ENCODE assay signal across 20 cellular contexts in genomic region chr18:63070750-63071502, GRCh38.
"Had no signal": no experiment of that assay in that cellular context is flagged by ENCODE, and none has a peak within 500 bp of the region (broad histone marks: within the 10 kb centered on the region; RNA-seq: fewer than 3 reads in every experiment).

No MANE protein-coding gene starts in this region.

- H3K27me3 Mint-ChIP-seq: activated naive CD4-positive, alpha-beta T cell treated with anti-CD3 and anti-CD28 coated beads, Interleukin-2, amount 50 U/mL, for 24 hours had no signal

- H3K4me3 ChIP-seq: upper lobe of left lung had no signal

- H3K27me3 ChIP-seq: upper lobe of left lung had no signal

- H3K36me3 ChIP-seq: upper lobe of left lung had no signal

- H3K9me3 Mint-ChIP-seq: activated CD4-positive, alpha-beta memory T cell treated with anti-CD3 and anti-CD28 coated beads, Interleukin-2, amount 10 ng/mL, durations not matched to agents 7 days and 5 days; activated CD4-positive, alpha-beta T cell treated with anti-CD3 and anti-CD28 coated beads, Interleukin-2, amount 10 ng/mL, durations not matched to agents 24 days and 14 days; activated naive CD4-positive, alpha-beta T cell treated with anti-CD3 and anti-CD28 coated beads, Interleukin-2, amount 50 U/mL, for 24 hours; brain had no signal

- H3K36me3 Mint-ChIP-seq: activated naive CD4-positive, alpha-beta T cell treated with anti-CD3 and anti-CD28 coated beads, Interleukin-2, amount 50 U/mL, for 24 hours; brain had no signal

- ATAC-seq: activated CD4-positive, CD25-positive, alpha-beta regulatory T cell treated with anti-CD3 and anti-CD28 coated beads, Interleukin-2, amount 50 U/mL, for 24 hours; esophagus mucosa; sciatic nerve; stimulated activated naive CD8-positive, alpha-beta T cell treated with anti-CD3 and anti-CD28 coated beads, Interleukin-15, Interleukin-2, amounts not matched to agents 100 U/mL and 50 U/mL, for 24 hours had no signal

- DNase-seq: activated CD4-positive, alpha-beta memory T cell treated with anti-CD3 and anti-CD28 coated beads, Interleukin-2, amount 10 ng/mL, durations not matched to agents 7 days and 5 days; activated CD4-positive, alpha-beta T cell treated with anti-CD3 and anti-CD28 coated beads, Interleukin-2, amount 10 ng/mL, durations not matched to agents 24 days and 14 days; activated gamma-delta T cell treated with Interleukin-2 at 50 U/mL for 16 hours; activated T-cell treated with anti-CD3 and anti-CD28 coated beads for 4 hours; anterior cingulate cortex; caudate nucleus; dermis blood vessel endothelial cell; effector memory CD4-positive, alpha-beta T cell; hypothalamus; nucleus accumbens; posterior cingulate gyrus; stimulated activated CD4-positive, alpha-beta T cell treated with anti-CD3 and anti-CD28 coated beads, Interleukin-2, amount 100 ng/mL, for 48 hours; stimulated activated naive CD8-positive, alpha-beta T cell treated with anti-CD3 and anti-CD28 coated beads, Interleukin-15, Interleukin-2, amounts not matched to agents 100 U/mL and 50 U/mL, for 24 hours; upper lobe of left lung had no signal

- H3K27ac ChIP-seq: upper lobe of left lung, VCaP had no signal

- H3K9me3 ChIP-seq: upper lobe of left lung had no signal

- H3K27ac Mint-ChIP-seq: activated CD4-positive, alpha-beta memory T cell treated with anti-CD3 and anti-CD28 coated beads, Interleukin-2, amount 10 ng/mL, durations not matched to agents 7 days and 5 days; activated CD4-positive, alpha-beta T cell treated with anti-CD3 and anti-CD28 coated beads, Interleukin-2, amount 10 ng/mL, durations not matched to agents 24 days and 14 days; activated naive CD4-positive, alpha-beta T cell treated with anti-CD3 and anti-CD28 coated beads, Interleukin-2, amount 50 U/mL, for 24 hours had no signal

- H3K4me3 Mint-ChIP-seq: activated CD4-positive, alpha-beta memory T cell treated with anti-CD3 and anti-CD28 coated beads, Interleukin-2, amount 10 ng/mL, durations not matched to agents 7 days and 5 days; activated CD4-positive, alpha-beta T cell treated with anti-CD3 and anti-CD28 coated beads, Interleukin-2, amount 10 ng/mL, durations not matched to agents 24 days and 14 days; activated naive CD4-positive, alpha-beta T cell treated with anti-CD3 and anti-CD28 coated beads, Interleukin-2, amount 50 U/mL, for 24 hours; brain had no signal
